ENCODE assay signal across 27 cellular contexts in the genomic region with DNA sequence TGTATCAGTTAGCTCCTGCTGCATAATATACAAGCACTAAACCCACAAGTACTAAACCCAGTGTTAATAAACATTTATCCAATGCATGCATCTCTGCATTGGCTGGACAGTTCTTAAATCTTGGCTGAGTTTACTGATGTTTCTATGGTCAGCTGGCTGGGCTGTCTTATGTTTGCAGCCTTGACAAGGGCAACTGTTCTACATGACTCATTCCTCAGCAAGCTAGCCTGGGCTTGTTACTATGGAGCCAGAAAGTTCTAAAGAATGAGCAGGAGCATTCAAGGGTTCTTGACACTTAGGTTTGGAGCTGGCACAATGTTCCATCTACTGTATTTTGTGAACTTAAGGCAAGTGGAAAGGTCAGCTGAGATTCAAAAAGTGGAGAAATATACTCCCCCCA.
"Had no signal": no experiment of that assay in that cellular context is flagged by ENCODE, and none has a peak within 500 bp of the region (broad histone marks: within the 10 kb centered on the region; RNA-seq: fewer than 3 reads in every experiment).

No MANE protein-coding gene starts in this region.

- H3K9ac ChIP-seq: SK-N-SH had no signal

- FAIRE-seq: K562 had no signal

- H3K9me3 ChIP-seq: SJCRH30, SK-N-SH had no signal

- H3K36me3 ChIP-seq: breast epithelium, SJCRH30 had no signal

- DNase-seq: activated CD4-positive, alpha-beta memory T cell treated with anti-CD3 and anti-CD28 coated beads for 36 hours; activated CD4-positive, alpha-beta T cell treated with anti-CD3 and anti-CD28 coated beads, Interleukin-2, amount 10 ng/mL, durations not matched to agents 7 days and 5 days; activated CD4-positive, CD25-positive, alpha-beta regulatory T cell; activated CD8-positive, alpha-beta memory T cell treated with anti-CD3 and anti-CD28 coated beads for 24 hours; activated effector memory CD4-positive, alpha-beta T cell treated with anti-CD3 and anti-CD28 coated beads, Interleukin-2, amount 50 U/mL, for 16 hours; activated naive CD4-positive, alpha-beta T cell treated with Interleukin-2 at 50 U/mL for 16 hours; activated naive CD8-positive, alpha-beta T cell treated with anti-CD3 and anti-CD28 coated beads, Interleukin-2, amount 50 U/mL, for 24 hours; activated T-cell treated with anti-CD3 and anti-CD28 coated beads, Interleukin-2, amount 50 U/mL, for 4 hours; amygdala; central memory CD4-positive, alpha-beta T cell; Karpas-422; MM.1S; NCI-H1105; NCI-H1436 treated with DMSO at 0.1 percent for 48 hours; NCI-H2081 treated with DMSO at 0.1 percent for 48 hours; NCI-H2171 treated with DMSO at 0.1 percent for 48 hours; NCI-H82; RPMI8226; SJCRH30; SK-N-SH; T-helper 1 cell had no signal

- H3K4me3 ChIP-seq: breast epithelium, K562, SJCRH30 had no signal

- H3K36me3 Mint-ChIP-seq: activated CD4-positive, alpha-beta memory T cell treated with anti-CD3 and anti-CD28 coated beads for 36 hours; activated naive CD4-positive, alpha-beta T cell treated with anti-CD3 and anti-CD28 coated beads, Interleukin-2, amount 50 U/mL, for 72 hours had no signal

- ATAC-seq: activated naive CD4-positive, alpha-beta T cell treated with anti-CD3 and anti-CD28 coated beads, Interleukin-2, amount 50 U/mL, for 72 hours; activated naive CD8-positive, alpha-beta T cell treated with anti-CD3 and anti-CD28 coated beads, Interleukin-2, amount 50 U/mL, for 24 hours; activated T-cell treated with anti-CD3 and anti-CD28 coated beads, Interleukin-2, amount 50 U/mL, for 4 hours; K562; Panc1; Right ventricle myocardium inferior had no signal

- H3K4me1 Mint-ChIP-seq: activated CD4-positive, alpha-beta T cell treated with anti-CD3 and anti-CD28 coated beads, Interleukin-2, amount 10 ng/mL, durations not matched to agents 7 days and 5 days; activated naive CD8-positive, alpha-beta T cell treated with anti-CD3 and anti-CD28 coated beads, Interleukin-2, amount 50 U/mL, for 24 hours had no signal

- H3K27me3 ChIP-seq: breast epithelium, SJCRH30 had no signal

- H3K27ac ChIP-seq: breast epithelium, SJCRH30, VCaP had no signal

- H3K27me3 Mint-ChIP-seq: activated CD4-positive, alpha-beta memory T cell treated with anti-CD3 and anti-CD28 coated beads for 36 hours; activated CD4-positive, alpha-beta T cell treated with anti-CD3 and anti-CD28 coated beads, Interleukin-2, amount 10 ng/mL, durations not matched to agents 7 days and 5 days; activated naive CD8-positive, alpha-beta T cell treated with anti-CD3 and anti-CD28 coated beads, Interleukin-2, amount 50 U/mL, for 24 hours had no signal

- H3K4me3 Mint-ChIP-seq: activated CD4-positive, alpha-beta memory T cell treated with anti-CD3 and anti-CD28 coated beads for 36 hours; activated CD4-positive, alpha-beta T cell treated with anti-CD3 and anti-CD28 coated beads, Interleukin-2, amount 10 ng/mL, durations not matched to agents 7 days and 5 days; activated naive CD8-positive, alpha-beta T cell treated with anti-CD3 and anti-CD28 coated beads, Interleukin-2, amount 50 U/mL, for 24 hours; activated T-cell treated with anti-CD3 and anti-CD28 coated beads, Interleukin-2, amount 50 U/mL, for 4 hours had no signal

- H3K4me1 ChIP-seq: breast epithelium, SJCRH30 had no signal

- H3K27ac Mint-ChIP-seq: activated CD4-positive, alpha-beta memory T cell treated with anti-CD3 and anti-CD28 coated beads for 36 hours; activated CD4-positive, alpha-beta T cell treated with anti-CD3 and anti-CD28 coated beads, Interleukin-2, amount 10 ng/mL, durations not matched to agents 7 days and 5 days; activated naive CD4-positive, alpha-beta T cell treated with anti-CD3 and anti-CD28 coated beads, Interleukin-2, amount 50 U/mL, for 72 hours; activated naive CD8-positive, alpha-beta T cell treated with anti-CD3 and anti-CD28 coated beads, Interleukin-2, amount 50 U/mL, for 24 hours had no signal

- H3K9me3 Mint-ChIP-seq: activated CD4-positive, alpha-beta T cell treated with anti-CD3 and anti-CD28 coated beads, Interleukin-2, amount 10 ng/mL, durations not matched to agents 7 days and 5 days; activated naive CD8-positive, alpha-beta T cell treated with anti-CD3 and anti-CD28 coated beads, Interleukin-2, amount 50 U/mL, for 24 hours; activated T-cell treated with anti-CD3 and anti-CD28 coated beads, Interleukin-2, amount 50 U/mL, for 4 hours had no signal
